ENCODE assay signal across 10 cellular contexts in the genomic region with DNA sequence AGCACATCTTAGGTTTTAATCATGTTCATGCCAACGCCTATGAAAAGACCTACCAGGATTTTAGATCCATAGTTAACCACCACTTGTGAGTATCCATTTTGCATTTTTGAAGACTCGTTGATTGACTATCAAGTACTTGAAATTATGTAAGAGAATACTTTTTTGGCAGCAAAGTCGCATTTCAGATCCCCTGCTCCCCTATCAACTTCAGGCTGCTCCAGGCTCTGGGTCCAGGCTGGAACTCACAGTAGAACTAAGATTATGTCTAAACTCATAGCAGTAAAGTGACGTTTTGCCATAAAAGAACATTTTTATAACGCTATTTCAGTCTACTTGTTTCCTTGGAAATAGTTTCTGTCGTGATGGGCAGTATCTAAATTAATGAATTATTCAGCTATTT.
DNase-seq lines count a peak whose midpoint lies in the region; ATAC-seq and TF ChIP-seq lines count a peak whose summit lies in the region.
"Had no signal": no experiment of that assay in that cellular context is flagged by ENCODE, and none has a peak within 500 bp of the region (broad histone marks: within the 10 kb centered on the region; RNA-seq: fewer than 3 reads in every experiment).

No MANE protein-coding gene starts in this region.

- H3K9me3 ChIP-seq in RWPE2 (ENCODE audit: severe bottlenecking): no peaks in the 10 kb centered on the region
- H3K9me3 ChIP-seq in prostate gland: no peaks in the 10 kb centered on the region

- H3K4me3 ChIP-seq in BJ (ENCODE audit: low read depth, low read length): peak overlapping the region; percentile 56
- H3K4me3 ChIP-seq in RWPE2 (ENCODE audit: severe bottlenecking): peak overlapping the region; percentile 42
- peak overlapping the region; percentile 68 for H3K4me3 ChIP-seq in fibroblast of villous mesenchyme (ENCODE audit: low read depth, low read length)
- H3K4me3 ChIP-seq in prostate gland: peak overlapping the region; percentile 42 to 47

- H3K27me3 ChIP-seq in BJ (ENCODE audit: control insufficient read depth, insufficient read depth, low read length) (no peaks in the 10 kb centered on the region), RWPE2 (ENCODE audit: insufficient read depth, poor library complexity, severe bottlenecking) (no peaks in the 10 kb centered on the region), prostate gland (replicated peaks; ENCODE audit: insufficient read depth) (no peaks in the 10 kb centered on the region)

- DNase-seq in BJ (ENCODE audit: low read depth) (no peak), RWPE2 (ENCODE audit: low spot score) (no peak), fibroblast of villous mesenchyme (ENCODE audit: low read depth) (peak; percentile 59), prostate gland (ENCODE audit: low spot score) (no peak), germinal center (ENCODE audit: low spot score) (no peak), globus pallidus (ENCODE audit: low spot score) (no peak)
- no peak for DNase-seq in activated CD4-positive, alpha-beta T cell treated with anti-CD3 and anti-CD28 coated beads for 48 hours
- DNase-seq: activated CD4-positive, alpha-beta T cell treated with anti-CD3 and anti-CD28 coated beads, Interleukin-2, amount 50 U/mL, for 1 hour; NK-92 treated with Interleukin-12 subunit alpha and Interleukin-12 subunit beta, amount 100 ng/mL, for 24 hours had no signal

- TF ChIP-seq CTCF in BJ (IDR thresholded peaks at IDR 0.05; ENCODE audit: insufficient read depth, low read depth, low read length) (no peak), RWPE2 (IDR thresholded peaks at IDR 0.05; ENCODE audit: poor library complexity, severe bottlenecking) (no peak), fibroblast of villous mesenchyme (IDR thresholded peaks at IDR 0.05; ENCODE audit: insufficient read depth, low read depth, low read length) (no peak), prostate gland (IDR thresholded peaks at IDR 0.05) (no peak)

- H3K36me3 ChIP-seq in BJ (ENCODE audit: control insufficient read depth, insufficient read depth, low read length): peaks cover 6% of the 10 kb centered on the region
- peaks cover 25% of the 10 kb centered on the region for H3K36me3 ChIP-seq in RWPE2 (ENCODE audit: low read depth)
- no peaks in the 10 kb centered on the region for H3K36me3 ChIP-seq in prostate gland

- TF ChIP-seq POLR2A in prostate gland (IDR thresholded peaks at IDR 0.05): no peak

- intact Hi-C loops in prostate gland (cut with DNase I): loop anchor here (10.0 kb wide), 1 partner anchor 75 kb away; no protein-coding TSS in a partner anchor

- WGBS in prostate gland: 14% methylated on average over 6 of the region's 6 CpGs

- no peak for ATAC-seq in RWPE2 (ENCODE audit: low read depth)
- ATAC-seq in GM18868 (IDR thresholded peaks at IDR 0.05; ENCODE audit: unreplicated experiment): no peak

- H3K4me1 ChIP-seq in RWPE2 (ENCODE audit: insufficient read depth, poor library complexity, severe bottlenecking): peaks cover 65% of the 10 kb centered on the region
- H3K4me1 ChIP-seq in prostate gland (replicated peaks): no peaks in the 10 kb centered on the region

- CTCF ChIA-PET in BJ (lab: Yijun Ruan, JAX): no interaction called here

- POLR2A ChIA-PET in BJ (lab: Charles Lee): no interaction called here

- peak overlapping the region; percentile 54 for H3K27ac ChIP-seq in RWPE2 (ENCODE audit: poor library complexity, severe bottlenecking)
- peak overlapping the region; percentile 86 to 89 for H3K27ac ChIP-seq in prostate gland
